ENCODE assay signal across 2 cellular contexts in the genomic region with DNA sequence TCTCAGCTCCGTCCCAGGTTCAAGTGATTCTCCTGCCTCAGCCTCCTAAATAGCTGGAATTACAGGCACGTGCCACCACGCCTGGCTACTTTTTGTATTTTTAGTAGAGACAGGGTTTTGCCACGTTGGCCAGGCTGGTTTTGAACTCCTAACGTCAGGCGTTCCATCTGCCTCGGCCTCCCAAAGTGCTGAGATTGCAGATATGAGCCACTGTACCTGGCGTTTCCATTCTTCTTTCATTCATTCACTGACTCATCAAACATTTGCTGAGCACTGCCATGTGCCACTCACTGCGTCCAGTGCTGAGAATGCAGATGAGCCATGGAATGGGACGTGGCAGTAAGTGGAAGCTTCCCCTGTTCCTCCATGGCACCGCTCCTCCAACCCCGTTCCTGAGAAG. TPM values are rescaled to one million over a fixed set of nuclear protein-coding genes. Genes with fewer than 3 reads are reported as not detected.
"Had no signal": no experiment of that assay in that cellular context is flagged by ENCODE, and none has a peak within 500 bp of the region (broad histone marks: within the 10 kb centered on the region; RNA-seq: fewer than 3 reads in every experiment).

No MANE protein-coding gene starts in this region.

RNA-seq across cellular contexts. Expression of gene TMEM37, which starts 28.0 kb away (rescaled TPM):
- total RNA-seq: occipital lobe had no signal
- polyA plus RNA-seq: naive thymus-derived CD8-positive, alpha-beta T cell had no signal
